ENCODE assay signal across 8 cellular contexts in genomic region chr9:122264360-122265264, GRCh38. TPM values are rescaled to one million over a fixed set of nuclear protein-coding genes. Genes with fewer than 3 reads are reported as not detected.
DNase-seq lines count a peak whose midpoint lies in the region; ATAC-seq, FAIRE-seq and TF ChIP-seq lines count a peak whose summit lies in the region.

TSS of gene MRRF (plus strand) at chr9:122264882. CDS start at chr9:122270892, 6,010 bp downstream.
TSS of gene RBM18 (minus strand) at chr9:122264840. CDS start at chr9:122261492, 3,348 bp downstream.

- peaks cover 9 to 17% (median 11%) of the 10 kb centered on the region in 4 donors for H3K36me3 ChIP-seq in upper lobe of left lung

- TF ChIP-seq EP300 in upper lobe of left lung (IDR thresholded peaks at IDR 0.05): peak in 1 of 4 donors; percentile 16

- 0% methylated on average over 20 to 53 of the region's 64 CpGs for WGBS in upper lobe of left lung, 2 donors

- peak within 1 kb of the TSS; percentile 66 to 83 (median 76) for H3K4me3 ChIP-seq in upper lobe of left lung

- no peaks in the 10 kb centered on the region for H3K27me3 ChIP-seq in upper lobe of left lung

- peak in 3 of 6 experiments; percentile 36 to 45 (median 45) for TF ChIP-seq CTCF in upper lobe of left lung (IDR thresholded peaks at IDR 0.05)

- ATAC-seq in HG02759 (IDR thresholded peaks at IDR 0.05; ENCODE audit: unreplicated experiment) (peak; percentile 88), left cardiac atrium (peak; percentile 94 to 97), upper lobe of left lung (ENCODE audit: low FRiP score in 2 of 2) (peak; percentile 95 to 97)

- peak; percentile 89; the same call in 1 of the 2 replicates for TF ChIP-seq POLR2A in GM12892 (IDR thresholded peaks at IDR 0.05; ENCODE audit: low read depth, low read length)
- peak in 3 of 4 donors; percentile 69 to 90 (median 81) for TF ChIP-seq POLR2A in upper lobe of left lung (IDR thresholded peaks at IDR 0.05)

- H3K27ac ChIP-seq in upper lobe of left lung: peak within 1 kb of the TSS; percentile 91 to 97 (median 96)

- H3K4me1 ChIP-seq in upper lobe of left lung: peaks cover 31 to 47% (median 36%) of the 10 kb centered on the region in 4 donors

- intact Hi-C loops in T-helper 1 cell treated with Interleukin-12 subunit alpha and Interleukin-12 subunit beta and Interleukin-4 antibody, amounts not matched to agents 30 ng/mL and 1 ng/mL, for 36 hours (cut with micrococcal nuclease): loop anchor here (1.0 to 10.0 kb wide), 14 partner anchors 45 to 1684 kb away; partner anchors contain the start of genes CDK5RAP2, MORN5, NDUFA8 and PDCL
- intact Hi-C loops in left cardiac atrium (cut with DNase I) (loop anchor here in 1 of 2 donors (10.0 kb wide), 2 partner anchors 50 to 110 kb away; partner anchors contain the start of genes MORN5 and NDUFA8), posterior vena cava (cut with DNase I) (no loop called here)

- H3K9me3 ChIP-seq in upper lobe of left lung: no peaks in the 10 kb centered on the region

- FAIRE-seq in GM12892 (lab: Jason Lieb, UNC): peak; percentile 97

- DNase-seq in GM12892 (ENCODE audit: insufficient read length) (peak; percentile 78), NCI-H1417 (lab: John Stamatoyannopoulos, UW) (peak; percentile 80 to 96 (median 93)), amniotic epithelial cell (ENCODE audit: low read depth) (peak; percentile 81), left cardiac atrium (peak; percentile 93), posterior vena cava (ENCODE audit: low spot score) (peak; percentile 97), upper lobe of left lung (peak; percentile 90 to 99)

RNA-seq across cellular contexts. Expression of gene MRRF, which starts in this region (rescaled TPM):
- polyA plus RNA-seq in GM12892 (2012; ENCODE audit: missing spikeins): 53.1 TPM
- 32.7 and 32.9 TPM in 2 replicates for total RNA-seq in T-helper 1 cell treated with Interleukin-12 subunit alpha and Interleukin-12 subunit beta and Interleukin-4 antibody, amounts not matched to agents 30 ng/mL and 1 ng/mL, for 36 hours
- 10 to 100 TPM; 32.1 to 32.9 TPM for total RNA-seq in left cardiac atrium
- 10 to 100 TPM; 23.8 to 27.7 TPM for total RNA-seq in posterior vena cava
- 10 to 100 TPM; 21.4 to 54.5 (median 29.7) TPM for total RNA-seq in upper lobe of left lung

RNA-seq across cellular contexts. Expression of gene RBM18, which starts in this region (rescaled TPM):
- polyA plus RNA-seq in GM12892 (2012; ENCODE audit: missing spikeins): 11.8 TPM
- total RNA-seq in T-helper 1 cell treated with Interleukin-12 subunit alpha and Interleukin-12 subunit beta and Interleukin-4 antibody, amounts not matched to agents 30 ng/mL and 1 ng/mL, for 36 hours: 22.6 and 23.9 TPM in 2 replicates
- total RNA-seq in left cardiac atrium: 10 to 100 TPM; 30.3 to 32.5 TPM
- total RNA-seq in posterior vena cava: 10 to 100 TPM; 18.9 to 19.2 TPM
- 10 to 100 TPM in 3 of 6 donors, 1 to 10 TPM in 3; 3.0 to 19.9 (median 11.8) TPM for total RNA-seq in upper lobe of left lung

Comparison
In these comparisons a context has a peak if more than half of its experiments do, and no peak if none do; other contexts are left out.
1. Peak in every context shown above with its lines: DNase-seq, ATAC-seq, H3K4me3 ChIP-seq and H3K27ac ChIP-seq.